In the genomic region with DNA sequence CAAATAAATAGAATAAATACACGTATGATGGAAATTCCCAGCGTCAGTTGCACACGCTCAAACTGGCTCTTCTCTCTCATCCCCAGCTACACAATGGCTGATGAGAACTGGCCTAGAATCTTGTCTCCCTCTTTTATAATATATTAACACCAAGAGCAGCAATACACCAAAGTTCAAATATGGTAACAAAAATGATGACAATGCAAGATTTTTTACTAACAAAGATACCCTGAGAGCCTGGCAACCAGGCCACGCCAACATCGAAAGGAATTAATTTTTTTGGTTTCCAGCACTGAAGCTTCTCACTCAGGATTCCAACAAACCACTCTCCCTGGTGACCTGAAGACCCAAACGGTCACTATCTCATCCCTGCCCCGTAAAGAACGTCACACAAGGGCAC, we compare ENCODE assay signal across 1 cellular context.
A peak's percentile ranks its signal among the peaks of the same experiment; 100 is the strongest.
TF ChIP-seq lines count a peak whose summit lies in the region.

No MANE protein-coding gene starts in this region.

TF ChIP-seq in H1, 55 proteins besides CTCF, POLR2A, EP300 and RAD21:
- TF ChIP-seq SP1 (IDR thresholded peaks at IDR 0.05; ENCODE audit: low read depth, low read length) (no peak), SUZ12 (IDR thresholded peaks at IDR 0.05; ENCODE audit: low read length) (no peak), MAFK (IDR thresholded peaks at IDR 0.05; ENCODE audit: low read depth, low read length) (peak; percentile 25; the same call in 1 of the 2 replicates)
